ENCODE assay signal across 28 cellular contexts in genomic region chr9:124611106-124611505, GRCh38.
"Had no signal": no experiment of that assay in that cellular context is flagged by ENCODE, and none has a peak within 500 bp of the region (broad histone marks: within the 10 kb centered on the region; RNA-seq: fewer than 3 reads in every experiment).

No MANE protein-coding gene starts in this region.

- H3K4me1 ChIP-seq: colonic mucosa, Peyer's patch had no signal

- H3K36me3 ChIP-seq: cardiac muscle cell, colonic mucosa, MG63, Peyer's patch, WERI-Rb-1 had no signal

- H3K27me3 ChIP-seq: cardiac muscle cell, colonic mucosa, MG63, Peyer's patch had no signal

- H3K4me3 ChIP-seq: cardiac muscle cell, colonic mucosa, MG63, Peyer's patch had no signal

- H3K9me3 ChIP-seq: colonic mucosa, MG63, Peyer's patch had no signal

- DNase-seq: activated CD4-positive, alpha-beta T cell treated with anti-CD3 and anti-CD28 coated beads for 1 hour; activated CD4-positive, alpha-beta T cell treated with anti-CD3 and anti-CD28 coated beads, Interleukin-2, amount 10 ng/mL, durations not matched to agents 24 days and 14 days; activated CD4-positive, alpha-beta T cell treated with anti-CD3 and anti-CD28 coated beads, Interleukin-2, amount 50 U/mL, for 4 hours; activated CD4-positive, CD25-positive, alpha-beta regulatory T cell; activated CD8-positive, alpha-beta T cell treated with anti-CD3 and anti-CD28 coated beads, Interleukin-2, amount 10 ng/mL, durations not matched to agents 7 days and 5 days; activated gamma-delta T cell; activated naive CD4-positive, alpha-beta T cell treated with Interleukin-2 at 50 U/mL for 16 hours; activated naive CD8-positive, alpha-beta T cell treated with anti-CD3 and anti-CD28 coated beads, Interleukin-2, amount 10 ng/mL, durations not matched to agents 7 days and 5 days; activated T-cell treated with anti-CD3 and anti-CD28 coated beads, Interleukin-2, amount 50 U/mL, for 24 hours; colonic mucosa; Kasumi-1; MG63; NCI-H1048; NCI-H1436 treated with DMSO at 0.1 percent for 48 hours; NCI-H1694 treated with DMSO at 0.1 percent for 48 hours; NCI-H2029; NCI-H345; NCI-H524 treated with DMSO at 0.1 percent for 48 hours; PC-3; Peyer's patch; Right ventricle myocardium superior; SW 1271; T-helper 1 cell; T-helper 2 cell; T-helper 9 cell; WERI-Rb-1 had no signal

- H3K27ac ChIP-seq: cardiac muscle cell, colonic mucosa, Peyer's patch, RWPE1, WERI-Rb-1 had no signal
